ENCODE assay signal across 13 cellular contexts in the genomic region with DNA sequence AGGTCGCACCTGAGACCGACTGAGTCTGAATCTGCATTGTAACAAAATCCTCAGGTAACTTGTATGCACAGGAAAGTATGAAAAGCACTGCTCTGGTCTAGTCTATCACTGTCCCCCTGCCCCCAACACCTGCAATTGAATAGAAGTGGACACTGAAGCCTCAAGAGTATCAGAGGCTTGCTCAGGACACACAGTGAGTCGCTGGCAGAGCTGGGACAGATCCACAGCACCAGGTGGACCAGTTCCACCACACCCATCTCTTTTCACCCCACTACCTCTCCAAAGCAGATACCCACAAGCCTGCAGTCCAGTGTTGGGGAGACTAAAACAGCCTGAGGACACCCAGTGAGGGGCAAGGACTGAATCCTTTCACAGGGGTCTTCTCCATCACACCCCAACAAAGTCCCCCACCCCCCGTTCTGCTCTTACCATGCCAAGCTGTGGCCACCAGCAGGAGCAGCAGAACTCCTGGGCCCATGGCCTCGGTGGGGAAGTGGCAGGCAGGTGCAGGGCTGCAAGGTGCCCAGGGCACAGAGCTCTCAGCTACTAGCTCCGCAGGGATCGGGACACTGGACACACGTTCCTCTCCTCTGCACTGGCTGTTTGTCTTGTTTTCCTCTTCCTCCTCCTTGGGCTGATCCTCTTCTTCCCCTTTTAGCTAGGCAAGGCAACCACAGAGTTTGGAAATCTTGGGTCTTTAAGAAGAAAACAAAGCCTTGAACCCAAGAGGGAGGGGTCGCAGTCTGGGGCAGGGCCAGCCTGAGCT. TPM values are rescaled to one million over a fixed set of nuclear protein-coding genes. Genes with fewer than 3 reads are reported as not detected.
DNase-seq lines count a peak whose midpoint lies in the region; ATAC-seq and TF ChIP-seq lines count a peak whose summit lies in the region.
"Had no signal": no experiment of that assay in that cellular context is flagged by ENCODE, and none has a peak within 500 bp of the region (broad histone marks: within the 10 kb centered on the region; RNA-seq: fewer than 3 reads in every experiment).

A gene (minus strand): TSS at position 605 of the 766 bp plus-strand sequence. CDS start 127 bp downstream, at position 478.

- no peak within 1 kb of the TSS for H2AFZ ChIP-seq in mammary epithelial cell (ENCODE audit: low read depth, low read length)

- in situ Hi-C loops in mammary epithelial cell (cut with MboI; ENCODE audit: low sequenced_read_pairs in 2 of 2): no loop called here

- H3K4me2 ChIP-seq in mammary epithelial cell (ENCODE audit: insufficient read depth, low read depth, low read length): no peak within 1 kb of the TSS

- H3K27me3 Mint-ChIP-seq in T-cell: peaks cover 43 to 46% of the 10 kb centered on the region in 2 donors
- H3K27me3 Mint-ChIP-seq in CD4-positive, alpha-beta memory T cell: peaks cover 30 to 44% of the 10 kb centered on the region in 2 donors

- no peak within 1 kb of the TSS for H3K27ac Mint-ChIP-seq in T-cell
- H3K27ac Mint-ChIP-seq in CD4-positive, alpha-beta memory T cell: no peak within 1 kb of the TSS
- H3K27ac Mint-ChIP-seq: nephron had no signal

- CTCF ChIA-PET in mammary epithelial cell (lab: Charles Lee; ENCODE audit: low non-redundant PET) (interaction anchor here (0.6 kb wide), 1 partner anchor 11 kb away, joined by 4 read pairs; no protein-coding TSS in a partner anchor), T-cell (lab: Charles Lee) (no interaction called here)
- CTCF ChIA-PET in CD4-positive, alpha-beta memory T cell (lab: Charles Lee; ENCODE audit: partially characterized antibody): no interaction called here

- H3K4me3 ChIP-seq in breast epithelium: peak within 1 kb of the TSS; percentile 24 to 41 (median 41)
- no peak within 1 kb of the TSS for H3K4me3 ChIP-seq in mammary epithelial cell (replicated peaks in 1 of 3; ENCODE audit: insufficient read depth in 1 of 3, low read depth in 2 of 3, low read length in 3 of 3)
- no peak within 1 kb of the TSS for H3K4me3 ChIP-seq in ovary
- H3K4me3 ChIP-seq in CD4-positive, alpha-beta memory T cell (ENCODE audit: low read length in 2 of 2): no peak within 1 kb of the TSS

- no peaks in the 10 kb centered on the region for H3K27me3 ChIP-seq in breast epithelium
- H3K27me3 ChIP-seq in mammary epithelial cell (ENCODE audit: insufficient read depth, low read length): no peaks in the 10 kb centered on the region
- no peaks in the 10 kb centered on the region for H3K27me3 ChIP-seq in ovary
- H3K27me3 ChIP-seq in CD4-positive, alpha-beta memory T cell (ENCODE audit: insufficient read depth, low read length): peaks cover 12% of the 10 kb centered on the region

- 100% methylated on average over 4 of the region's 9 CpGs for WGBS in mammary epithelial cell (ENCODE audit: low coverage, missing lambda C conversion rate)
- 84 to 88% (median 85%) methylated on average over 9 of the region's 9 CpGs for WGBS in ovary, 3 donors

- TF ChIP-seq EP300 in ovary (IDR thresholded peaks at IDR 0.05): no peak

- no peaks in the 10 kb centered on the region for H3K36me3 ChIP-seq in breast epithelium
- H3K36me3 ChIP-seq in mammary epithelial cell (ENCODE audit: insufficient read depth, low read length): no peaks in the 10 kb centered on the region
- H3K36me3 ChIP-seq in ovary: no peaks in the 10 kb centered on the region
- no peaks in the 10 kb centered on the region for H3K36me3 ChIP-seq in CD4-positive, alpha-beta memory T cell (ENCODE audit: insufficient read depth, low read length)

- no peak for TF ChIP-seq POLR2A in breast epithelium (IDR thresholded peaks at IDR 0.05)
- no peak for TF ChIP-seq POLR2A in ovary (IDR thresholded peaks at IDR 0.05)

- dilution Hi-C loops in mammary epithelial cell (cut with HindIII; ENCODE audit: low sequenced_read_pairs): no loop called here

- no peaks in the 10 kb centered on the region for H3K79me2 ChIP-seq in mammary epithelial cell (ENCODE audit: insufficient read depth, low read length)

- peaks cover 0 to 4% (median 0%) of the 10 kb centered on the region in 3 donors for H3K4me1 Mint-ChIP-seq in T-cell
- peaks cover 0 to 2% (median 0%) of the 10 kb centered on the region in 4 donors for H3K4me1 Mint-ChIP-seq in CD4-positive, alpha-beta memory T cell

- H3K4me1 ChIP-seq in breast epithelium: no peaks in the 10 kb centered on the region
- H3K4me1 ChIP-seq in mammary epithelial cell (ENCODE audit: insufficient read depth, low read length): no peaks in the 10 kb centered on the region
- no peaks in the 10 kb centered on the region for H3K4me1 ChIP-seq in ovary (ENCODE audit: insufficient read depth)
- no peaks in the 10 kb centered on the region for H3K4me1 ChIP-seq in CD4-positive, alpha-beta memory T cell (ENCODE audit: insufficient read depth, low read length)

- POLR2A ChIA-PET in T-cell (lab: Charles Lee): no interaction called here
- POLR2A ChIA-PET in CD4-positive, alpha-beta memory T cell (lab: Charles Lee; ENCODE audit: partially characterized antibody): no interaction called here

- peak in 1 of 2 donors; percentile 6 for DNase-seq in breast epithelium (ENCODE audit: low spot score in 2 of 2)
- no peak for DNase-seq in mammary epithelial cell
- peak; percentile 55 for DNase-seq in Right ventricle myocardium inferior (ENCODE audit: missing footprints)
- DNase-seq in ovary: no peak
- no peak for DNase-seq in T-cell
- DNase-seq in glomerular visceral epithelial cell (ENCODE audit: extremely low spot score): no peak
- no peak for DNase-seq in CD4-positive, alpha-beta memory T cell
- DNase-seq: activated gamma-delta T cell treated with Interleukin-2 at 50 U/mL for 16 hours; NCI-H146; stimulated activated CD4-positive, alpha-beta T cell treated with anti-CD3 and anti-CD28 coated beads, Interleukin-4, amount 100 ng/mL, for 4 hours had no signal

- no peak within 1 kb of the TSS for H3K9ac ChIP-seq in mammary epithelial cell (ENCODE audit: insufficient read depth, low read length)

- no peak within 1 kb of the TSS for H3K27ac ChIP-seq in breast epithelium
- no peak within 1 kb of the TSS for H3K27ac ChIP-seq in mammary epithelial cell (ENCODE audit: insufficient read depth, low read depth, low read length)
- H3K27ac ChIP-seq in ovary: no peak within 1 kb of the TSS
- H3K27ac ChIP-seq in CD4-positive, alpha-beta memory T cell (ENCODE audit: low read depth, low read length): no peak within 1 kb of the TSS
- H3K27ac ChIP-seq: VCaP had no signal

- no peaks in the 10 kb centered on the region for H3K36me3 Mint-ChIP-seq in T-cell
- H3K36me3 Mint-ChIP-seq in CD4-positive, alpha-beta memory T cell: no peaks in the 10 kb centered on the region

- BruUV-seq in mammary epithelial cell (replicated peaks; lab: Mats Ljungman, UMichigan): no TSS peak

- no peaks in the 10 kb centered on the region for H3K9me3 Mint-ChIP-seq in T-cell
- peaks cover 0 to 3% (median 0%) of the 10 kb centered on the region in 8 donors for H3K9me3 Mint-ChIP-seq in CD4-positive, alpha-beta memory T cell
- H3K9me3 Mint-ChIP-seq: nephron had no signal

- H4K20me1 ChIP-seq in mammary epithelial cell (ENCODE audit: insufficient read depth, low read length): no peaks in the 10 kb centered on the region

- H3K9me3 ChIP-seq in breast epithelium (no peaks in the 10 kb centered on the region), mammary epithelial cell (replicated peaks; ENCODE audit: insufficient read depth, low read length) (no peaks in the 10 kb centered on the region), ovary (no peaks in the 10 kb centered on the region)
- H3K9me3 ChIP-seq in CD4-positive, alpha-beta memory T cell (ENCODE audit: control insufficient read depth in 1 of 2, low read length in 2 of 2): no peaks in the 10 kb centered on the region

- H3K4me3 Mint-ChIP-seq in T-cell: no peak within 1 kb of the TSS
- H3K4me3 Mint-ChIP-seq in CD4-positive, alpha-beta memory T cell: no peak within 1 kb of the TSS
- H3K4me3 Mint-ChIP-seq: nephron had no signal

- TF ChIP-seq CTCF in breast epithelium (IDR thresholded peaks at IDR 0.05) (no peak), mammary epithelial cell (conservative IDR thresholded peaks at IDR 0.05 in 1 of 2, IDR thresholded peaks at IDR 0.05 in 1 of 2; ENCODE audit: extremely low read depth in 1 of 2, insufficient read depth in 1 of 2, low read depth in 1 of 2, low read length in 2 of 2) (no peak), ovary (IDR thresholded peaks at IDR 0.05) (no peak)

- intact Hi-C loops in breast epithelium (cut with DNase I; ENCODE audit: low total_unique reads): no loop called here
- intact Hi-C loops in mammary epithelial cell (cut with micrococcal nuclease): no loop called here
- intact Hi-C loops in Right ventricle myocardium inferior (cut with DNase I): no loop called here
- intact Hi-C loops in ovary (cut with DNase I): no loop called here
- intact Hi-C loops in CD4-positive, alpha-beta memory T cell (cut with micrococcal nuclease): no loop called here

- peak; percentile 32 for ATAC-seq in Right ventricle myocardium inferior
- ATAC-seq in T-cell (replicated peaks in 1 of 4): no peak
- ATAC-seq in GM21423 (IDR thresholded peaks at IDR 0.05; ENCODE audit: unreplicated experiment): no peak

RNA-seq across cellular contexts. Expression of the gene that starts here (rescaled TPM):
- total RNA-seq in breast epithelium: 10 to 100 TPM; 11.5 to 79.0 (median 24.1) TPM
- 1 to 10 TPM in 1 of 2 donors, not detected in 1; 1.3 TPM for total RNA-seq in mammary epithelial cell
- 1.5 TPM for polyA plus RNA-seq in mammary epithelial cell
- 5.0 TPM for polyA minus RNA-seq in mammary epithelial cell
- 21.9 TPM for total RNA-seq in Right ventricle myocardium inferior
- total RNA-seq in ovary: 10 to 100 TPM in 5 of 7 donors, 1 to 10 TPM in 2; 7.6 to 25.3 (median 16.4) TPM
- polyA plus RNA-seq in ovary: 10 to 100 TPM in 1 of 2 donors, 1 to 10 TPM in 1; 8.1 to 41.9 TPM
- total RNA-seq in T-cell: under 1 TPM in 4 of 5 donors, not detected in 1; 0.36 to 0.95 (median 0.58) TPM
- 1 to 10 TPM; 2.4 to 2.9 TPM for total RNA-seq in CD4-positive, alpha-beta memory T cell
- polyA plus RNA-seq in CD4-positive, alpha-beta memory T cell: under 1 TPM; 0.04 to 0.23 TPM

Comparison
In these comparisons a context has a peak if more than half of its experiments do, and no peak if none do; other contexts are left out.
1. H3K4me3 ChIP-seq: peak in breast epithelium (3 of 3); none in mammary epithelial cell (0 of 3), ovary (single experiment) and CD4-positive, alpha-beta memory T cell (0 of 2).